In genomic region chr11:95925011-95925410, GRCh38 we compare ENCODE assay signal across 8 cellular contexts. TPM values are rescaled to one million over a fixed set of nuclear protein-coding genes. Genes with fewer than 3 reads are reported as not detected.
DNase-seq lines count a peak whose midpoint lies in the region; ATAC-seq lines count a peak whose summit lies in the region.

No MANE protein-coding gene starts in this region.

- no peak for ATAC-seq in HG03095 (IDR thresholded peaks at IDR 0.05; ENCODE audit: unreplicated experiment)

- H3K79me2 ChIP-seq in GM23248 (ENCODE audit: insufficient read depth): peaks cover 55% of the 10 kb centered on the region

- H3F3A ChIP-seq in GM23248 (ENCODE audit: insufficient read depth): peaks cover 34% of the 10 kb centered on the region

- H3K4me2 ChIP-seq in GM23248 (ENCODE audit: unreplicated experiment): peak overlapping the region; percentile 89

- no peaks in the 10 kb centered on the region for H3K9me3 ChIP-seq in GM23248 (ENCODE audit: low read depth)

- in situ Hi-C loops in GM23248 (cut with MboI): no loop called here

- H2AFZ ChIP-seq in GM23248: no peak overlapping the region

- H3K27ac ChIP-seq in GM23248 (peak overlapping the region; percentile 88; the same call in 1 of the 2 replicates), epithelial cell of prostate (peak overlapping the region; percentile 87)

- no peaks in the 10 kb centered on the region for H4K20me1 ChIP-seq in GM23248 (ENCODE audit: insufficient read depth)

- no peaks in the 10 kb centered on the region for H3K36me3 ChIP-seq in GM23248 (ENCODE audit: low read depth)

- H3K9me2 ChIP-seq in GM23248 (ENCODE audit: insufficient read depth): no peaks in the 10 kb centered on the region

- H3K27me3 ChIP-seq in GM23248 (replicated peaks; ENCODE audit: insufficient read depth): no peaks in the 10 kb centered on the region

- DNase-seq in GM23248 (peak; percentile 23), OCI-M1 (lab: John Stamatoyannopoulos, UW) (peak; percentile 15), epithelial cell of prostate (ENCODE audit: low read depth, low spot score) (peak; percentile 20), retina (peak; percentile 10), CD1c-positive myeloid dendritic cell (ENCODE audit: extremely low spot score) (no peak)
- DNase-seq in stimulated activated CD4-positive, alpha-beta T cell treated with anti-CD3 and anti-CD28 coated beads, Interleukin-2, amount 100 ng/mL, for 24 hours: no peak
- DNase-seq in stimulated activated naive CD4-positive, alpha-beta T cell (lab: John Stamatoyannopoulos, UW): no peak

- peak overlapping the region; percentile 98 for H3K4me3 ChIP-seq in GM23248

- peak overlapping the region; percentile 94 for H3K9ac ChIP-seq in GM23248

- 92 to 94% methylated on average over 5 of the region's 5 CpGs for WGBS in GM23248 (ENCODE audit: low coverage in 1 of 2, low lambda C conversion rate in 2 of 2, missing lambda C conversion rate in 2 of 2), 2 experiments

- peaks cover 24% of the 10 kb centered on the region for H3K4me1 ChIP-seq in GM23248 (ENCODE audit: insufficient read depth)

RNA-seq across cellular contexts. Expression of gene MTMR2, which starts 1.1 kb away (rescaled TPM):
- total RNA-seq in GM23248 (2014; rRNA removed; shearing (Covaris generic)): 32.4 and 44.8 TPM in 2 replicates
- polyA plus RNA-seq in GM23248 (2016; fragmentation: Nextera tagmentation; extraction: Ambion mirVana): 42.1 and 44.2 TPM in 2 replicates

Comparison
In these comparisons a context has a peak if more than half of its experiments do, and no peak if none do; other contexts are left out.
1. DNase-seq: peak in GM23248 (single experiment), OCI-M1 (single experiment), epithelial cell of prostate (single experiment) and retina (single experiment); none in stimulated activated CD4-positive, alpha-beta T cell treated with anti-CD3 and anti-CD28 coated beads, Interleukin-2, amount 100 ng/mL, for 24 hours (0 of 2), stimulated activated naive CD4-positive, alpha-beta T cell (0 of 6) and CD1c-positive myeloid dendritic cell (single experiment).